Comparison of ENCODE assay signal across 8 cellular contexts in the genomic region with DNA sequence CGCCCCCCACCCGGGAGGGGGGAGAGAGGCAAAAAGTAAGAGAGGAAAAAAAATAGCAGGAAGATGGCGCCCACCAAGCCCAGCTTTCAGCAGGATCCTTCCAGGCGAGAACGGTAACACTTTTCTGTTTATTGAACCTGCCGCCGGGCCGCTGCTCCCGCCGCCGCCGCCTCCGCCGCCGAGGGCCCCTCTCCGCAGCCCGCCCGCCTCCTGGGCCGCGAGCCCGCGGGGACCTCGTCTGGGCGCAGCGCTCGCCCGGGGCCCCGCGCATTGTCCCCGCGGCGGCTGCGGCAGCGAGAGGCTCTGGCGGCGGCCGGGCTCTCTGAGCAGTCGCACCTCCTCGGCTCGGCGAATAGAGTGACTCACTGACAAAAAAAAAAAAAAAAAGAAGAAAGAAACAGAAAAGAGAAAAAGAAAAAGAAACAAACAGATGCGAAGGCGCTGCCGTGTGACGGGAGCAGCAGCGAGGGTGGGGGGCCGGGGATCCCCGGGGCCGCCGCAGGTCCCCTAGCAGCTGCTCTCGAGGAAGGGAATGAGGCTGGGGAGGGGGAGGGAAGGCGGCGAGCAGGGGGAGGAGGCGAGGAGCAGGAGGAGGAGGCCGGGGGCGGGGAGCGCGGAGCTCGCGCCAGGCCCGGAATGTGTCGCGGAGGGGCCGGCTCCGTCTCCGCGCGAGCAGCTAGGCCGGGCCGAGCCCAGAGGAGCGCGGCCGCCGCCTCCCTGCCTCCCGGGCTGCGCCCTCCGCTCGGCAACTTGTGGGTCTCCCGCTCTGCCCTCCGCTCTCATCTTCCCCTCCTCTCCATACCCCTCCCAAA. TPM values are rescaled to one million over a fixed set of nuclear protein-coding genes. Genes with fewer than 3 reads are reported as not detected.
A peak's percentile ranks its signal among the peaks of the same experiment; 100 is the strongest.
DNase-seq lines count a peak whose midpoint lies in the region; ATAC-seq lines count a peak whose summit lies in the region.

No MANE protein-coding gene starts in this region.

- peak overlapping the region; percentile 65 for H3K27ac Mint-ChIP-seq in activated naive CD4-positive, alpha-beta T cell treated with anti-CD3 and anti-CD28 coated beads, Interleukin-2, amount 50 U/mL, for 24 hours

- peak overlapping the region; percentile 60 for H3K9ac ChIP-seq in neuronal stem cell (ENCODE audit: low read depth, low read length, poor library complexity)

- peak overlapping the region; percentile 57 to 84 for H3K4me3 ChIP-seq in neuronal stem cell (ENCODE audit: low read length in 2 of 2)

- H4K8ac ChIP-seq in neuronal stem cell (ENCODE audit: low read depth, low read length), result no peak overlapping the region

- no peak overlapping the region for H2AK5ac ChIP-seq in neuronal stem cell (ENCODE audit: low read depth, low read length)

- peaks cover 0 to 19% (median 0%) of the 10 kb centered on the region in 3 experiments for H3K27me3 ChIP-seq in neuronal stem cell (ENCODE audit: control insufficient read depth in 3 of 3, insufficient read depth in 3 of 3, low read depth in 1 of 3, low read length in 3 of 3)

- peak overlapping the region; percentile 3 for H3K14ac ChIP-seq in neuronal stem cell (ENCODE audit: low read length)

- no peak overlapping the region for H3K4ac ChIP-seq in neuronal stem cell (ENCODE audit: low read length)

- peak overlapping the region; percentile 85 for H3K18ac ChIP-seq in neuronal stem cell (ENCODE audit: low read length)

- no peak overlapping the region for H4K91ac ChIP-seq in neuronal stem cell (ENCODE audit: low read depth, low read length, poor library complexity)

- H3K4me1 ChIP-seq in neuronal stem cell (ENCODE audit: control insufficient read depth in 2 of 2, insufficient read depth in 1 of 2, low read depth in 1 of 2, low read length in 2 of 2), result peaks cover 6 to 26% of the 10 kb centered on the region in 2 donors

- WGBS in neuronal stem cell (ENCODE audit: extremely low coverage in 2 of 2, insufficient read length in 2 of 2, insufficient replicate concordance in 1 of 2), 2 donors, result no CpG with 5 or more reads among the region's 80 CpGs

- no peaks in the 10 kb centered on the region for H3K79me1 ChIP-seq in neuronal stem cell (ENCODE audit: low read depth, low read length)

- no peak overlapping the region for H2AFZ ChIP-seq in neuronal stem cell (ENCODE audit: low read length)

- no peak overlapping the region for H3K23ac ChIP-seq in neuronal stem cell (ENCODE audit: low read depth, low read length, poor library complexity)

- H3K4me2 ChIP-seq in neuronal stem cell (ENCODE audit: insufficient read depth, low read length, poor library complexity, severe bottlenecking), result peak overlapping the region; percentile 65

- in situ Hi-C loops in ACHN (cut with HindIII; ENCODE audit: low pct_ligation_motif_present, low pct_unique_long_range_greater_than_20kb, low sequenced_read_pairs), result no loop called here

- intact Hi-C loops in Right ventricle myocardium inferior (cut with DNase I), result loop anchor here (10.0 kb wide), 1 partner anchor 235 kb away; no protein-coding TSS in a partner anchor

- H2BK15ac ChIP-seq in neuronal stem cell (ENCODE audit: low read length), result peak overlapping the region; percentile 37

- no peak overlapping the region for H3K27ac ChIP-seq in neuronal stem cell (replicated peaks; ENCODE audit: low read length)

- H3K27me3 Mint-ChIP-seq in activated naive CD4-positive, alpha-beta T cell treated with anti-CD3 and anti-CD28 coated beads, Interleukin-2, amount 50 U/mL, for 24 hours, result peaks cover 47% of the 10 kb centered on the region

- DNase-seq in ACHN (peak; percentile 55), NCI-H2029 (lab: John Stamatoyannopoulos, UW) (peak; percentile 98), Right ventricle myocardium inferior (ENCODE audit: missing footprints) (peak; percentile 88), neuronal stem cell (ENCODE audit: low spot score) (peak; percentile 59)
- no peak for DNase-seq in effector CD4-positive, alpha-beta T cell

- H2BK120ac ChIP-seq in neuronal stem cell (ENCODE audit: low read depth, low read length), result no peak overlapping the region

- peaks cover 0 to 27% of the 10 kb centered on the region in 2 donors for H3K36me3 ChIP-seq in neuronal stem cell (replicated peaks in 1 of 2; ENCODE audit: control insufficient read depth in 2 of 2, insufficient read depth in 2 of 2, low read length in 2 of 2)

- ATAC-seq in GM18498 (IDR thresholded peaks at IDR 0.05; ENCODE audit: unreplicated experiment), result peak; percentile 46
- peak; percentile 95 for ATAC-seq in Right ventricle myocardium inferior
- ATAC-seq in HG03457 (IDR thresholded peaks at IDR 0.05; ENCODE audit: unreplicated experiment), result no peak

- H2BK12ac ChIP-seq in neuronal stem cell (ENCODE audit: low read length), result no peak overlapping the region

- H3K9me3 ChIP-seq in neuronal stem cell (replicated peaks in 1 of 2; ENCODE audit: control insufficient read depth in 2 of 2, insufficient read depth in 1 of 2, low read depth in 1 of 2, low read length in 2 of 2), result no peaks in the 10 kb centered on the region

- peaks cover 15% of the 10 kb centered on the region for H3K4me1 Mint-ChIP-seq in activated naive CD4-positive, alpha-beta T cell treated with anti-CD3 and anti-CD28 coated beads, Interleukin-2, amount 50 U/mL, for 24 hours

- no peaks in the 10 kb centered on the region for H3K9me3 Mint-ChIP-seq in activated naive CD4-positive, alpha-beta T cell treated with anti-CD3 and anti-CD28 coated beads, Interleukin-2, amount 50 U/mL, for 24 hours

- H3K36me3 Mint-ChIP-seq in activated naive CD4-positive, alpha-beta T cell treated with anti-CD3 and anti-CD28 coated beads, Interleukin-2, amount 50 U/mL, for 24 hours, result peaks cover 4% of the 10 kb centered on the region

- H3K4me3 Mint-ChIP-seq in activated naive CD4-positive, alpha-beta T cell treated with anti-CD3 and anti-CD28 coated beads, Interleukin-2, amount 50 U/mL, for 24 hours, result peak overlapping the region; percentile 92

- H2BK5ac ChIP-seq in neuronal stem cell (ENCODE audit: low read length), result no peak overlapping the region

RNA-seq across cellular contexts. Expression of a gene that starts 0.8 kb away (rescaled TPM):
- total RNA-seq in Right ventricle myocardium inferior, result 1.9 TPM
- 1.8 TPM for polyA plus RNA-seq in neuronal stem cell (2013, experiment 1 of 2)
- 1.8 TPM for polyA plus RNA-seq in neuronal stem cell (2013, experiment 2 of 2)
